ENCODE assay signal across 1 cellular context in genomic region chr20:63230800-63231268, GRCh38.
TF ChIP-seq lines count a peak whose summit lies in the region.

No MANE protein-coding gene starts in this region.

TF ChIP-seq in HepG2, 621 proteins besides CTCF, POLR2A, EP300 and RAD21 (continued from another document and continues in another):
- TF ChIP-seq, protein P1, sequence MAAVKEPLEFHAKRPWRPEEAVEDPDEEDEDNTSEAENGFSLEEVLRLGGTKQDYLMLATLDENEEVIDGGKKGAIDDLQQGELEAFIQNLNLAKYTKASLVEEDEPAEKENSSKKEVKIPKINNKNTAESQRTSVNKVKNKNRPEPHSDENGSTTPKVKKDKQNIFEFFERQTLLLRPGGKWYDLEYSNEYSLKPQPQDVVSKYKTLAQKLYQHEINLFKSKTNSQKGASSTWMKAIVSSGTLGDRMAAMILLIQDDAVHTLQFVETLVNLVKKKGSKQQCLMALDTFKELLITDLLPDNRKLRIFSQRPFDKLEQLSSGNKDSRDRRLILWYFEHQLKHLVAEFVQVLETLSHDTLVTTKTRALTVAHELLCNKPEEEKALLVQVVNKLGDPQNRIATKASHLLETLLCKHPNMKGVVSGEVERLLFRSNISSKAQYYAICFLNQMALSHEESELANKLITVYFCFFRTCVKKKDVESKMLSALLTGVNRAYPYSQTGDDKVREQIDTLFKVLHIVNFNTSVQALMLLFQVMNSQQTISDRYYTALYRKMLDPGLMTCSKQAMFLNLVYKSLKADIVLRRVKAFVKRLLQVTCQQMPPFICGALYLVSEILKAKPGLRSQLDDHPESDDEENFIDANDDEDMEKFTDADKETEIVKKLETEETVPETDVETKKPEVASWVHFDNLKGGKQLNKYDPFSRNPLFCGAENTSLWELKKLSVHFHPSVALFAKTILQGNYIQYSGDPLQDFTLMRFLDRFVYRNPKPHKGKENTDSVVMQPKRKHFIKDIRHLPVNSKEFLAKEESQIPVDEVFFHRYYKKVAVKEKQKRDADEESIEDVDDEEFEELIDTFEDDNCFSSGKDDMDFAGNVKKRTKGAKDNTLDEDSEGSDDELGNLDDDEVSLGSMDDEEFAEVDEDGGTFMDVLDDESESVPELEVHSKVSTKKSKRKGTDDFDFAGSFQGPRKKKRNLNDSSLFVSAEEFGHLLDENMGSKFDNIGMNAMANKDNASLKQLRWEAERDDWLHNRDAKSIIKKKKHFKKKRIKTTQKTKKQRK (IDR thresholded peaks at IDR 0.05; ENCODE audit: low read length) = no peak
- TF ChIP-seq, protein P2, sequence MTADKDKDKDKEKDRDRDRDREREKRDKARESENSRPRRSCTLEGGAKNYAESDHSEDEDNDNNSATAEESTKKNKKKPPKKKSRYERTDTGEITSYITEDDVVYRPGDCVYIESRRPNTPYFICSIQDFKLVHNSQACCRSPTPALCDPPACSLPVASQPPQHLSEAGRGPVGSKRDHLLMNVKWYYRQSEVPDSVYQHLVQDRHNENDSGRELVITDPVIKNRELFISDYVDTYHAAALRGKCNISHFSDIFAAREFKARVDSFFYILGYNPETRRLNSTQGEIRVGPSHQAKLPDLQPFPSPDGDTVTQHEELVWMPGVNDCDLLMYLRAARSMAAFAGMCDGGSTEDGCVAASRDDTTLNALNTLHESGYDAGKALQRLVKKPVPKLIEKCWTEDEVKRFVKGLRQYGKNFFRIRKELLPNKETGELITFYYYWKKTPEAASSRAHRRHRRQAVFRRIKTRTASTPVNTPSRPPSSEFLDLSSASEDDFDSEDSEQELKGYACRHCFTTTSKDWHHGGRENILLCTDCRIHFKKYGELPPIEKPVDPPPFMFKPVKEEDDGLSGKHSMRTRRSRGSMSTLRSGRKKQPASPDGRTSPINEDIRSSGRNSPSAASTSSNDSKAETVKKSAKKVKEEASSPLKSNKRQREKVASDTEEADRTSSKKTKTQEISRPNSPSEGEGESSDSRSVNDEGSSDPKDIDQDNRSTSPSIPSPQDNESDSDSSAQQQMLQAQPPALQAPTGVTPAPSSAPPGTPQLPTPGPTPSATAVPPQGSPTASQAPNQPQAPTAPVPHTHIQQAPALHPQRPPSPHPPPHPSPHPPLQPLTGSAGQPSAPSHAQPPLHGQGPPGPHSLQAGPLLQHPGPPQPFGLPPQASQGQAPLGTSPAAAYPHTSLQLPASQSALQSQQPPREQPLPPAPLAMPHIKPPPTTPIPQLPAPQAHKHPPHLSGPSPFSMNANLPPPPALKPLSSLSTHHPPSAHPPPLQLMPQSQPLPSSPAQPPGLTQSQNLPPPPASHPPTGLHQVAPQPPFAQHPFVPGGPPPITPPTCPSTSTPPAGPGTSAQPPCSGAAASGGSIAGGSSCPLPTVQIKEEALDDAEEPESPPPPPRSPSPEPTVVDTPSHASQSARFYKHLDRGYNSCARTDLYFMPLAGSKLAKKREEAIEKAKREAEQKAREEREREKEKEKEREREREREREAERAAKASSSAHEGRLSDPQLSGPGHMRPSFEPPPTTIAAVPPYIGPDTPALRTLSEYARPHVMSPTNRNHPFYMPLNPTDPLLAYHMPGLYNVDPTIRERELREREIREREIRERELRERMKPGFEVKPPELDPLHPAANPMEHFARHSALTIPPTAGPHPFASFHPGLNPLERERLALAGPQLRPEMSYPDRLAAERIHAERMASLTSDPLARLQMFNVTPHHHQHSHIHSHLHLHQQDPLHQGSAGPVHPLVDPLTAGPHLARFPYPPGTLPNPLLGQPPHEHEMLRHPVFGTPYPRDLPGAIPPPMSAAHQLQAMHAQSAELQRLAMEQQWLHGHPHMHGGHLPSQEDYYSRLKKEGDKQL (CRISPR knock-in tag; IDR thresholded peaks at IDR 0.05; ENCODE audit: low read depth) = no peak
- TF ChIP-seq ZNF33B (CRISPR knock-in tag; IDR thresholded peaks at IDR 0.05) (no peak), HOXD1 (CRISPR knock-in tag; IDR thresholded peaks at IDR 0.05) (no peak), ZNF724P (CRISPR knock-in tag; IDR thresholded peaks at IDR 0.05; ENCODE audit: borderline replicate concordance) (no peak), E2F5 (CRISPR knock-in tag; conservative IDR thresholded peaks at IDR 0.05) (no peak), NFIB (CRISPR knock-in tag; IDR thresholded peaks at IDR 0.05; ENCODE audit: borderline replicate concordance) (no peak), ZNF34 (CRISPR knock-in tag; IDR thresholded peaks at IDR 0.05; ENCODE audit: borderline replicate concordance) (0 out of 2 replicates have a peak, but pooled peaks have one; percentile 45), ZNF773 (CRISPR knock-in tag; IDR thresholded peaks at IDR 0.05; ENCODE audit: borderline replicate concordance) (no peak), ZFX (CRISPR knock-in tag; IDR thresholded peaks at IDR 0.05; ENCODE audit: low read depth) (peak; percentile 71), TGIF2 (CRISPR knock-in tag; IDR thresholded peaks at IDR 0.05) (0 out of 2 replicates have a peak, but pooled peaks have one; percentile 51), TMF1 (CRISPR knock-in tag; IDR thresholded peaks at IDR 0.05; ENCODE audit: low read depth) (no peak), RXRA (CRISPR knock-in tag; IDR thresholded peaks at IDR 0.05) (peak; percentile 54; the same call in 1 of the 2 replicates), ATRX (CRISPR knock-in tag; IDR thresholded peaks at IDR 0.05; ENCODE audit: borderline replicate concordance) (no peak), THYN1 (CRISPR knock-in tag; IDR thresholded peaks at IDR 0.05; ENCODE audit: borderline replicate concordance, low read depth) (no peak), PCBP1 (IDR thresholded peaks at IDR 0.05; ENCODE audit: borderline replicate concordance, low read depth, low read length) (no peak), FOXA3 (CRISPR knock-in tag; IDR thresholded peaks at IDR 0.05) (no peak), MNT (IDR thresholded peaks at IDR 0.05) (no peak), ZNF530 (CRISPR knock-in tag; IDR thresholded peaks at IDR 0.05; ENCODE audit: low read depth) (no peak), ARNTL (CRISPR knock-in tag; IDR thresholded peaks at IDR 0.05) (no peak), ZNF205 (CRISPR knock-in tag; IDR thresholded peaks at IDR 0.05) (no peak), KLF16 (CRISPR knock-in tag; IDR thresholded peaks at IDR 0.05) (no peak), ETS1 (CRISPR knock-in tag; IDR thresholded peaks at IDR 0.05) (no peak), PAX8 (CRISPR knock-in tag; IDR thresholded peaks at IDR 0.05; ENCODE audit: borderline replicate concordance) (no peak), CREB1 (IDR thresholded peaks at IDR 0.05) (no peak), CREB1 (CRISPR knock-in tag; IDR thresholded peaks at IDR 0.05) (no peak), YEATS2 (CRISPR knock-in tag; IDR thresholded peaks at IDR 0.05; ENCODE audit: borderline replicate concordance) (no peak), EED (CRISPR knock-in tag; IDR thresholded peaks at IDR 0.05) (peak; percentile 92), KIAA2018 (CRISPR knock-in tag; IDR thresholded peaks at IDR 0.05; ENCODE audit: borderline replicate concordance) (no peak), BCL6 (CRISPR knock-in tag; IDR thresholded peaks at IDR 0.05) (no peak), ZSCAN31 (CRISPR knock-in tag; IDR thresholded peaks at IDR 0.05; ENCODE audit: low read depth) (no peak), ZNF644 (CRISPR knock-in tag; IDR thresholded peaks at IDR 0.05; ENCODE audit: low read depth) (no peak), ZFP41 (CRISPR knock-in tag; IDR thresholded peaks at IDR 0.05; ENCODE audit: borderline replicate concordance) (no peak), PAF1 (CRISPR knock-in tag; IDR thresholded peaks at IDR 0.05) (no peak), ZNF501 (CRISPR knock-in tag; IDR thresholded peaks at IDR 0.05) (peak; percentile 74; the same call in 1 of the 2 replicates), SSRP1 (CRISPR knock-in tag; IDR thresholded peaks at IDR 0.05) (0 out of 2 replicates have a peak, but pooled peaks have one; percentile 34), ZNF557 (CRISPR knock-in tag; IDR thresholded peaks at IDR 0.05) (no peak), PHF21A (CRISPR knock-in tag; IDR thresholded peaks at IDR 0.05) (no peak), ZNF343 (CRISPR knock-in tag; IDR thresholded peaks at IDR 0.05) (no peak), ISL2 (CRISPR knock-in tag; IDR thresholded peaks at IDR 0.05) (no peak)
- TF ChIP-seq, protein P3, sequence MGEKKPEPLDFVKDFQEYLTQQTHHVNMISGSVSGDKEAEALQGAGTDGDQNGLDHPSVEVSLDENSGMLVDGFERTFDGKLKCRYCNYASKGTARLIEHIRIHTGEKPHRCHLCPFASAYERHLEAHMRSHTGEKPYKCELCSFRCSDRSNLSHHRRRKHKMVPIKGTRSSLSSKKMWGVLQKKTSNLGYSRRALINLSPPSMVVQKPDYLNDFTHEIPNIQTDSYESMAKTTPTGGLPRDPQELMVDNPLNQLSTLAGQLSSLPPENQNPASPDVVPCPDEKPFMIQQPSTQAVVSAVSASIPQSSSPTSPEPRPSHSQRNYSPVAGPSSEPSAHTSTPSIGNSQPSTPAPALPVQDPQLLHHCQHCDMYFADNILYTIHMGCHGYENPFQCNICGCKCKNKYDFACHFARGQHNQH (CRISPR knock-in tag; IDR thresholded peaks at IDR 0.05) = peak; percentile 60; the same call in 1 of the 2 replicates
